Comparison of ENCODE assay signal across 10 cellular contexts in the genomic region with DNA sequence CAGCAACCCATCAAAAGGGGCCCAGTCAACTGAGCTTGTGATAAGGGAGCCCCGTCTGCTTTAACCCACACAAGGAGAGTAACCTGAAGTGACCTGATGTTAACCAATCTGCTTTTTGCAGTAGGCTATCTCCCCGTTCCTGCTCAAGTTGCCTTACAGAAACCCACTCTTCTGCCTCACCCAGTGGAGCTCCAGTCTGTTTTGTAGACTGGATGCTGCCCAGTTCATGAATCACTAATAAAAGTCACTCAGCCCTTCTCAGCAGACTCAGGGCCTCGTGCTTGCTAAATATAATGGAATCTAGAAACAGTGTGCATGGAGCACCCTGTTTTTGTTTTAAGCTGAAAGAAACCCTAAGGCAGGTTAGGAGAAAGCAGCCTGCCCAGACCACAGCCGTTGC.
DNase-seq lines count a peak whose midpoint lies in the region; ATAC-seq and TF ChIP-seq lines count a peak whose summit lies in the region.
"Had no signal": no experiment of that assay in that cellular context is flagged by ENCODE, and none has a peak within 500 bp of the region (broad histone marks: within the 10 kb centered on the region; RNA-seq: fewer than 3 reads in every experiment).

No MANE protein-coding gene starts in this region.

- H3K9me3 ChIP-seq in endodermal cell (ENCODE audit: control insufficient read depth, low read length) (no peaks in the 10 kb centered on the region), neuronal stem cell (replicated peaks in 1 of 2; ENCODE audit: control insufficient read depth in 2 of 2, insufficient read depth in 1 of 2, low read depth in 1 of 2, low read length in 2 of 2) (peaks cover 0 to 2% of the 10 kb centered on the region in 2 donors)

- peaks cover 3% of the 10 kb centered on the region for H3K4me1 Mint-ChIP-seq in GM23338
- peaks cover 36% of the 10 kb centered on the region for H3K4me1 Mint-ChIP-seq in endodermal cell
- H3K4me1 Mint-ChIP-seq in activated naive CD4-positive, alpha-beta T cell treated with anti-CD3 and anti-CD28 coated beads, Interleukin-2, amount 10 ng/mL, durations not matched to agents 7 days and 5 days, result peaks cover 46% of the 10 kb centered on the region
- H3K4me1 Mint-ChIP-seq: CD14-positive monocyte, IgD-negative memory B cell had no signal

- ATAC-seq in GM23338, result no peak

- no peak overlapping the region for H3K23ac ChIP-seq in neuronal stem cell (ENCODE audit: low read depth, low read length, poor library complexity)

- H3K36me3 ChIP-seq in GM23338 (ENCODE audit: insufficient read depth) (no peaks in the 10 kb centered on the region), endodermal cell (ENCODE audit: control insufficient read depth, insufficient read depth, low read length) (no peaks in the 10 kb centered on the region), neuronal stem cell (replicated peaks in 1 of 2; ENCODE audit: control insufficient read depth in 2 of 2, insufficient read depth in 2 of 2, low read length in 2 of 2) (no peaks in the 10 kb centered on the region)

- H2AFZ ChIP-seq in GM23338 (peak overlapping the region; percentile 14; the same call in 1 of the 2 replicates), neuronal stem cell (ENCODE audit: low read length) (no peak overlapping the region)

- CTCF ChIA-PET in activated naive CD4-positive, alpha-beta T cell treated with anti-CD3 and anti-CD28 coated beads, Interleukin-2, amount 10 ng/mL, durations not matched to agents 7 days and 5 days (lab: Charles Lee), result no interaction called here

- WGBS in endodermal cell (ENCODE audit: insufficient coverage in 1 of 2, insufficient read length in 1 of 2), 2 experiments, result 73 to 75% methylated on average over 3 to 4 of the region's 4 CpGs
- WGBS in neuronal stem cell (ENCODE audit: extremely low coverage in 2 of 2, insufficient read length in 2 of 2, insufficient replicate concordance in 1 of 2), 2 donors, result no CpG with 5 or more reads among the region's 4 CpGs

- H3K27me3 ChIP-seq in GM23338 (ENCODE audit: insufficient read depth) (no peaks in the 10 kb centered on the region), endodermal cell (ENCODE audit: control insufficient read depth, insufficient read depth, low read length, poor library complexity, severe bottlenecking) (peaks cover 38% of the 10 kb centered on the region), neuronal stem cell (ENCODE audit: control insufficient read depth in 3 of 3, insufficient read depth in 3 of 3, low read depth in 1 of 3, low read length in 3 of 3) (no peaks in the 10 kb centered on the region)

- no peak overlapping the region for H2BK15ac ChIP-seq in neuronal stem cell (ENCODE audit: low read length)

- H3K79me2 ChIP-seq in GM23338 (replicated peaks; ENCODE audit: insufficient read depth), result no peaks in the 10 kb centered on the region

- no peaks in the 10 kb centered on the region for H3F3A ChIP-seq in GM23338 (replicated peaks; ENCODE audit: low read depth)

- no peak overlapping the region for H3K4ac ChIP-seq in neuronal stem cell (ENCODE audit: low read length)

- H2BK120ac ChIP-seq in neuronal stem cell (ENCODE audit: low read depth, low read length), result no peak overlapping the region

- DNase-seq in GM23338 (ENCODE audit: low spot score), result no peak
- no peak for DNase-seq in endodermal cell
- no peak for DNase-seq in neuronal stem cell (ENCODE audit: low spot score)
- DNase-seq in activated naive CD4-positive, alpha-beta T cell treated with anti-CD3 and anti-CD28 coated beads, Interleukin-2, amount 50 U/mL, for 16 hours, result no peak
- no peak for DNase-seq in activated naive CD4-positive, alpha-beta T cell treated with anti-CD3 and anti-CD28 coated beads, Interleukin-2, amount 10 ng/mL, durations not matched to agents 7 days and 5 days
- no peak for DNase-seq in stimulated activated CD4-positive, alpha-beta T cell treated with anti-CD3 and anti-CD28 coated beads, Interleukin-1b, Interleukin-23, amount 100 ng/mL, for 48 hours
- DNase-seq: DMS53, H7 had no signal

- H3K27me3 Mint-ChIP-seq in GM23338 (ENCODE audit: insufficient read depth, low read depth, poor library complexity) (no peaks in the 10 kb centered on the region), endodermal cell (ENCODE audit: insufficient read depth) (peaks cover 23% of the 10 kb centered on the region)
- peaks cover 3% of the 10 kb centered on the region for H3K27me3 Mint-ChIP-seq in activated naive CD4-positive, alpha-beta T cell treated with anti-CD3 and anti-CD28 coated beads, Interleukin-2, amount 10 ng/mL, durations not matched to agents 7 days and 5 days

- H3K4me1 ChIP-seq in GM23338 (ENCODE audit: insufficient read depth) (0 out of 2 replicates have a peak, but pooled peaks cover 4% of the 10 kb centered on the region), endodermal cell (ENCODE audit: control insufficient read depth, insufficient read depth, low read length) (peaks cover 10% of the 10 kb centered on the region), neuronal stem cell (ENCODE audit: control insufficient read depth in 2 of 2, insufficient read depth in 1 of 2, low read depth in 1 of 2, low read length in 2 of 2) (peaks cover 0 to 4% of the 10 kb centered on the region in 2 donors)

- H3K4me3 Mint-ChIP-seq in GM23338 (no peak overlapping the region), endodermal cell (no peak overlapping the region)
- H3K4me3 Mint-ChIP-seq in activated naive CD4-positive, alpha-beta T cell treated with anti-CD3 and anti-CD28 coated beads, Interleukin-2, amount 10 ng/mL, durations not matched to agents 7 days and 5 days, result no peak overlapping the region
- H3K4me3 Mint-ChIP-seq: CD14-positive monocyte, IgD-negative memory B cell had no signal

- H3K9ac ChIP-seq in endodermal cell (ENCODE audit: extremely low read depth, low read length, poor library complexity, severe bottlenecking) (no peak overlapping the region), neuronal stem cell (ENCODE audit: low read depth, low read length, poor library complexity) (no peak overlapping the region)

- H3K9me3 Mint-ChIP-seq in GM23338, result no peaks in the 10 kb centered on the region; the same call in 2 of the 3 replicates
- H3K9me3 Mint-ChIP-seq in endodermal cell, result no peaks in the 10 kb centered on the region
- H3K9me3 Mint-ChIP-seq in activated naive CD4-positive, alpha-beta T cell treated with anti-CD3 and anti-CD28 coated beads, Interleukin-2, amount 10 ng/mL, durations not matched to agents 7 days and 5 days, result peaks cover 12% of the 10 kb centered on the region
- H3K9me3 Mint-ChIP-seq: IgD-negative memory B cell had no signal

- H3K14ac ChIP-seq in neuronal stem cell (ENCODE audit: low read length), result no peak overlapping the region

- H3K36me3 Mint-ChIP-seq in GM23338 (ENCODE audit: low read depth) (no peaks in the 10 kb centered on the region), endodermal cell (ENCODE audit: low read depth) (no peaks in the 10 kb centered on the region)
- H3K36me3 Mint-ChIP-seq in activated naive CD4-positive, alpha-beta T cell treated with anti-CD3 and anti-CD28 coated beads, Interleukin-2, amount 10 ng/mL, durations not matched to agents 7 days and 5 days, result peaks cover 19% of the 10 kb centered on the region
- H3K36me3 Mint-ChIP-seq: CD14-positive monocyte, IgD-negative memory B cell had no signal

- H4K91ac ChIP-seq in neuronal stem cell (ENCODE audit: low read depth, low read length, poor library complexity), result no peak overlapping the region

- no peaks in the 10 kb centered on the region for H3K79me1 ChIP-seq in neuronal stem cell (ENCODE audit: low read depth, low read length)

- no peak for TF ChIP-seq CTCF in GM23338 (conservative IDR thresholded peaks at IDR 0.05; ENCODE audit: low read depth in 2 of 2)
- no peak for TF ChIP-seq CTCF in endodermal cell (conservative IDR thresholded peaks at IDR 0.05)

- no peak overlapping the region for H3K18ac ChIP-seq in neuronal stem cell (ENCODE audit: low read length)

- H4K20me1 ChIP-seq in GM23338 (replicated peaks; ENCODE audit: insufficient read depth), result no peaks in the 10 kb centered on the region

- H3K4me2 ChIP-seq in GM23338 (no peak overlapping the region), neuronal stem cell (ENCODE audit: insufficient read depth, low read length, poor library complexity, severe bottlenecking) (no peak overlapping the region)

- H3K27ac ChIP-seq in GM23338 (ENCODE audit: low read depth), result no peak overlapping the region
- H3K27ac ChIP-seq in endodermal cell (ENCODE audit: low read depth, low read length), result no peak overlapping the region
- no peak overlapping the region for H3K27ac ChIP-seq in neuronal stem cell (replicated peaks; ENCODE audit: low read length)

- 0 out of 2 replicates have a peak, but pooled peaks cover 4% of the 10 kb centered on the region for H3K9me2 ChIP-seq in GM23338 (ENCODE audit: insufficient read depth)

- H3K27ac Mint-ChIP-seq in GM23338 (no peak overlapping the region), endodermal cell (no peak overlapping the region)
- no peak overlapping the region for H3K27ac Mint-ChIP-seq in activated naive CD4-positive, alpha-beta T cell treated with anti-CD3 and anti-CD28 coated beads, Interleukin-2, amount 10 ng/mL, durations not matched to agents 7 days and 5 days
- H3K27ac Mint-ChIP-seq: CD14-positive monocyte, IgD-negative memory B cell had no signal

- H2AK5ac ChIP-seq in neuronal stem cell (ENCODE audit: low read depth, low read length), result no peak overlapping the region

- peak overlapping the region; percentile 7 for H2BK5ac ChIP-seq in neuronal stem cell (ENCODE audit: low read length)

- H2BK12ac ChIP-seq in neuronal stem cell (ENCODE audit: low read length), result no peak overlapping the region

- H3K4me3 ChIP-seq in GM23338, result no peak overlapping the region
- H3K4me3 ChIP-seq in endodermal cell (ENCODE audit: low read length), result peak overlapping the region; percentile 25
- H3K4me3 ChIP-seq in neuronal stem cell (ENCODE audit: low read length in 2 of 2), result no peak overlapping the region

- H4K8ac ChIP-seq in neuronal stem cell (ENCODE audit: low read depth, low read length), result no peak overlapping the region
